In genomic region chr13:84972907-84973306, GRCh38 we compare ENCODE assay signal across 33 cellular contexts.
"Had no signal": no experiment of that assay in that cellular context is flagged by ENCODE, and none has a peak within 500 bp of the region (broad histone marks: within the 10 kb centered on the region; RNA-seq: fewer than 3 reads in every experiment).

No MANE protein-coding gene starts in this region.

- H3K36me3 ChIP-seq: adrenal gland, esophagus squamous epithelium, gastroesophageal sphincter had no signal

- H3K9me3 Mint-ChIP-seq: activated CD4-positive, alpha-beta memory T cell treated with anti-CD3 and anti-CD28 coated beads for 36 hours; activated CD4-positive, alpha-beta T cell treated with anti-CD3 and anti-CD28 coated beads, Interleukin-2, amount 10 ng/mL, durations not matched to agents 24 days and 14 days; activated naive CD8-positive, alpha-beta T cell treated with anti-CD3 and anti-CD28 coated beads for 36 hours; activated T-helper 1 cell treated with anti-CD3 and anti-CD28 coated beads, Interleukin-12 subunit alpha, Interleukin-12 subunit beta, Interleukin-2, Interleukin-4 antibody, amounts not matched to agents 30 ng/mL and 10 ng/mL and 1 ng/mL, durations not matched to agents 14 hours and 24 hours and 36 hours; activated T-helper 2 cell treated with anti-CD3 and anti-CD28 coated beads, Interferon-gamma antibody, Interleukin-2, Interleukin-4, amounts not matched to agents 10 μg/mL and 5 μg/mL and 100 μg/mL, durations not matched to agents 14 hours and 24 hours and 36 hours had no signal

- H3K27me3 Mint-ChIP-seq: activated CD4-positive, alpha-beta memory T cell treated with anti-CD3 and anti-CD28 coated beads for 36 hours; activated CD4-positive, alpha-beta T cell treated with anti-CD3 and anti-CD28 coated beads for 36 hours; activated CD4-positive, alpha-beta T cell treated with anti-CD3 and anti-CD28 coated beads, Interleukin-2, amount 10 ng/mL, durations not matched to agents 24 days and 14 days; activated CD8-positive, alpha-beta memory T cell treated with anti-CD3 and anti-CD28 coated beads, Interleukin-2, amount 10 ng/mL, durations not matched to agents 7 days and 5 days; activated naive CD4-positive, alpha-beta T cell treated with anti-CD3 and anti-CD28 coated beads, Interleukin-2, amount 50 U/mL, for 24 hours; activated naive CD8-positive, alpha-beta T cell treated with anti-CD3 and anti-CD28 coated beads for 36 hours; activated naive CD8-positive, alpha-beta T cell treated with anti-CD3 and anti-CD28 coated beads, Interleukin-2, amount 50 U/mL, for 24 hours; effector memory CD8-positive, alpha-beta T cell had no signal

- H3K27me3 ChIP-seq: adrenal gland, body of pancreas, esophagus squamous epithelium, gastroesophageal sphincter had no signal

- H3K4me1 ChIP-seq: adrenal gland, body of pancreas, esophagus squamous epithelium, gastroesophageal sphincter had no signal

- H3K4me3 ChIP-seq: adrenal gland, body of pancreas, esophagus squamous epithelium, gastroesophageal sphincter had no signal

- H3K9me3 ChIP-seq: adrenal gland, body of pancreas, esophagus squamous epithelium, gastroesophageal sphincter had no signal

- ATAC-seq: activated CD4-positive, alpha-beta T cell treated with anti-CD3 and anti-CD28 coated beads for 36 hours; activated CD8-positive, alpha-beta memory T cell treated with anti-CD3 and anti-CD28 coated beads, Interleukin-2, amount 10 ng/mL, durations not matched to agents 7 days and 5 days; activated CD8-positive, alpha-beta T cell treated with anti-CD3 and anti-CD28 coated beads, Interleukin-2, amount 10 ng/mL, durations not matched to agents 7 days and 5 days; activated naive CD8-positive, alpha-beta T cell treated with anti-CD3 and anti-CD28 coated beads, Interleukin-2, amount 50 U/mL, for 24 hours; body of pancreas; effector memory CD8-positive, alpha-beta T cell; gastroesophageal sphincter had no signal

- H3K4me3 Mint-ChIP-seq: activated CD4-positive, alpha-beta memory T cell treated with anti-CD3 and anti-CD28 coated beads for 36 hours; activated CD4-positive, alpha-beta T cell treated with anti-CD3 and anti-CD28 coated beads for 36 hours; activated CD4-positive, alpha-beta T cell treated with anti-CD3 and anti-CD28 coated beads, Interleukin-2, amount 10 ng/mL, durations not matched to agents 24 days and 14 days; activated CD8-positive, alpha-beta memory T cell treated with anti-CD3 and anti-CD28 coated beads, Interleukin-2, amount 10 ng/mL, durations not matched to agents 7 days and 5 days; activated CD8-positive, alpha-beta T cell treated with anti-CD3 and anti-CD28 coated beads, Interleukin-2, amount 10 ng/mL, durations not matched to agents 7 days and 5 days; activated naive CD4-positive, alpha-beta T cell treated with anti-CD3 and anti-CD28 coated beads for 36 hours; activated naive CD4-positive, alpha-beta T cell treated with anti-CD3 and anti-CD28 coated beads, Interleukin-2, amount 50 U/mL, for 24 hours; activated naive CD8-positive, alpha-beta T cell treated with anti-CD3 and anti-CD28 coated beads for 36 hours; activated naive CD8-positive, alpha-beta T cell treated with anti-CD3 and anti-CD28 coated beads, Interleukin-2, amount 50 U/mL, for 24 hours; activated T-helper 1 cell treated with anti-CD3 and anti-CD28 coated beads, Interleukin-12 subunit alpha, Interleukin-12 subunit beta, Interleukin-2, Interleukin-4 antibody, amounts not matched to agents 30 ng/mL and 10 ng/mL and 1 ng/mL, durations not matched to agents 14 hours and 24 hours and 36 hours; effector memory CD8-positive, alpha-beta T cell; T-helper 2 cell treated with Interferon-gamma antibody and Interleukin-4, amounts not matched to agents 5 μg/mL and 100 μg/mL, for 36 hours had no signal

- H3K4me1 Mint-ChIP-seq: activated CD4-positive, alpha-beta T cell treated with anti-CD3 and anti-CD28 coated beads for 36 hours; activated CD4-positive, alpha-beta T cell treated with anti-CD3 and anti-CD28 coated beads, Interleukin-2, amount 10 ng/mL, durations not matched to agents 24 days and 14 days; activated CD8-positive, alpha-beta memory T cell treated with anti-CD3 and anti-CD28 coated beads, Interleukin-2, amount 10 ng/mL, durations not matched to agents 7 days and 5 days; activated naive CD4-positive, alpha-beta T cell treated with anti-CD3 and anti-CD28 coated beads, Interleukin-2, amount 50 U/mL, for 24 hours; activated naive CD8-positive, alpha-beta T cell treated with anti-CD3 and anti-CD28 coated beads for 36 hours; activated naive CD8-positive, alpha-beta T cell treated with anti-CD3 and anti-CD28 coated beads, Interleukin-2, amount 50 U/mL, for 24 hours had no signal

- H3K27ac ChIP-seq: adrenal gland, body of pancreas, epithelial cell of prostate, esophagus squamous epithelium, gastroesophageal sphincter had no signal

- H3K36me3 Mint-ChIP-seq: activated CD4-positive, alpha-beta memory T cell treated with anti-CD3 and anti-CD28 coated beads for 36 hours; activated CD8-positive, alpha-beta memory T cell treated with anti-CD3 and anti-CD28 coated beads, Interleukin-2, amount 10 ng/mL, durations not matched to agents 7 days and 5 days; activated naive CD4-positive, alpha-beta T cell treated with anti-CD3 and anti-CD28 coated beads, Interleukin-2, amount 50 U/mL, for 24 hours; activated naive CD8-positive, alpha-beta T cell treated with anti-CD3 and anti-CD28 coated beads for 36 hours had no signal

- H3K27ac Mint-ChIP-seq: activated CD4-positive, alpha-beta memory T cell treated with anti-CD3 and anti-CD28 coated beads for 36 hours; activated CD4-positive, alpha-beta T cell treated with anti-CD3 and anti-CD28 coated beads for 36 hours; activated CD4-positive, alpha-beta T cell treated with anti-CD3 and anti-CD28 coated beads, Interleukin-2, amount 10 ng/mL, durations not matched to agents 24 days and 14 days; activated CD8-positive, alpha-beta memory T cell treated with anti-CD3 and anti-CD28 coated beads, Interleukin-2, amount 10 ng/mL, durations not matched to agents 7 days and 5 days; activated CD8-positive, alpha-beta T cell treated with anti-CD3 and anti-CD28 coated beads, Interleukin-2, amount 10 ng/mL, durations not matched to agents 7 days and 5 days; activated naive CD4-positive, alpha-beta T cell treated with anti-CD3 and anti-CD28 coated beads for 36 hours; activated naive CD4-positive, alpha-beta T cell treated with anti-CD3 and anti-CD28 coated beads, Interleukin-2, amount 50 U/mL, for 24 hours; activated naive CD8-positive, alpha-beta T cell treated with anti-CD3 and anti-CD28 coated beads for 36 hours; activated naive CD8-positive, alpha-beta T cell treated with anti-CD3 and anti-CD28 coated beads, Interleukin-2, amount 50 U/mL, for 24 hours; activated T-helper 1 cell treated with anti-CD3 and anti-CD28 coated beads, Interleukin-12 subunit alpha, Interleukin-12 subunit beta, Interleukin-2, Interleukin-4 antibody, amounts not matched to agents 30 ng/mL and 10 ng/mL and 1 ng/mL, durations not matched to agents 14 hours and 24 hours and 36 hours; activated T-helper 2 cell treated with anti-CD3 and anti-CD28 coated beads, Interferon-gamma antibody, Interleukin-2, Interleukin-4, amounts not matched to agents 10 μg/mL and 5 μg/mL and 100 μg/mL, durations not matched to agents 14 hours and 24 hours and 36 hours; effector memory CD8-positive, alpha-beta T cell; T-helper 2 cell treated with Interferon-gamma antibody and Interleukin-4, amounts not matched to agents 5 μg/mL and 100 μg/mL, for 36 hours had no signal

- DNase-seq: activated CD4-positive, alpha-beta memory T cell treated with anti-CD3 and anti-CD28 coated beads for 36 hours; activated CD4-positive, alpha-beta T cell treated with anti-CD3 and anti-CD28 coated beads for 36 hours; activated CD4-positive, alpha-beta T cell treated with anti-CD3 and anti-CD28 coated beads, Interleukin-2, amount 10 ng/mL, durations not matched to agents 24 days and 14 days; activated CD4-positive, CD25-positive, alpha-beta regulatory T cell; activated CD4-positive, CD25-positive, alpha-beta regulatory T cell treated with anti-CD3 and anti-CD28 coated beads, Interleukin-2, amount 50 U/mL, for 72 hours; activated CD8-positive, alpha-beta memory T cell treated with anti-CD3 and anti-CD28 coated beads, Interleukin-2, amount 10 ng/mL, durations not matched to agents 7 days and 5 days; activated CD8-positive, alpha-beta memory T cell treated with anti-CD3 and anti-CD28 coated beads, Interleukin-2, amount 50 U/mL, for 4 hours; activated CD8-positive, alpha-beta T cell treated with anti-CD3 and anti-CD28 coated beads, Interleukin-2, amount 10 ng/mL, durations not matched to agents 7 days and 5 days; activated effector memory CD4-positive, alpha-beta T cell treated with anti-CD3 and anti-CD28 coated beads, Interleukin-2, amount 50 U/mL, for 16 hours; activated naive CD4-positive, alpha-beta T cell treated with anti-CD3 and anti-CD28 coated beads for 36 hours; activated naive CD8-positive, alpha-beta T cell treated with anti-CD3 and anti-CD28 coated beads for 36 hours; activated naive CD8-positive, alpha-beta T cell treated with anti-CD3 and anti-CD28 coated beads, Interleukin-2, amount 50 U/mL, for 24 hours; activated T-cell treated with anti-CD3 and anti-CD28 coated beads, Interleukin-2, amount 50 U/mL, for 1 hour; activated T-cell treated with anti-CD3 and anti-CD28 coated beads, Interleukin-2, amount 50 U/mL, for 48 hours; adrenal gland; amygdala; aorta; body of pancreas; caudate nucleus; cortex of kidney; dermis blood vessel endothelial cell; effector CD4-positive, alpha-beta T cell; effector memory CD8-positive, alpha-beta T cell; esophagus squamous epithelium; foreskin melanocyte; hippocampal formation; T1000 had no signal
